ENCODE assay signal across 13 cellular contexts in the genomic region with DNA sequence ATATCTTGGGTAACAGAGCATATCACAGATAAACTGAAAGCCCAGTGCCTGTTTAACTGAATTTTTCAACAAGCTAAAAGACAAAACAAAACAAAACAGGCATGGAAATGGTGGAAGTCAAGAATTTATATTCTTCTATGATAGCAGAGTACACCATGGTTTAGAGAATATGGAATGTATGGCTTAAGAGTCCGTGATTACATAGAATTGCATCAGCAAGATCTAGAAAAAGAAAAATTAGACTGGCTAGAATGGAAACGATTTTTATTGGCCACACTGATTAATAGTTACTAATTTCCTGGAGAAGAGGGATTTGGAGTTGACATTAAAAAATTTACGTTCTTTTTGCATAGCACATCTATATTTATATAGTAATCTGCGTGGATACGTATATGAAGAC.
A peak's percentile ranks its signal among the peaks of the same experiment; 100 is the strongest.
DNase-seq lines count a peak whose midpoint lies in the region; TF ChIP-seq lines count a peak whose summit lies in the region.
"Had no signal": no experiment of that assay in that cellular context is flagged by ENCODE, and none has a peak within 500 bp of the region (broad histone marks: within the 10 kb centered on the region; RNA-seq: fewer than 3 reads in every experiment).

No MANE protein-coding gene starts in this region.

- TF ChIP-seq CTCF in PC-9 (conservative IDR thresholded peaks at IDR 0.05) (no peak), fibroblast of the aortic adventitia (IDR thresholded peaks at IDR 0.05; ENCODE audit: insufficient read depth, low read length) (no peak)

- peak overlapping the region; percentile 12; the same call in 1 of the 2 replicates for H3K4me2 ChIP-seq in PC-9
- H3K4me2 ChIP-seq: A549; BLaER1 treated with 17β-estradiol and CSF1 and Interleukin-3, amounts not matched to agents 10 nM and 100 nM had no signal

- no peak overlapping the region for H3K27ac Mint-ChIP-seq in activated CD4-positive, alpha-beta T cell treated with anti-CD3 and anti-CD28 coated beads, Interleukin-2, amount 10 ng/mL, durations not matched to agents 24 days and 14 days
- H3K27ac Mint-ChIP-seq in CD4-positive, alpha-beta memory T cell: no peak overlapping the region
- H3K27ac Mint-ChIP-seq: B cell; CD8-positive, alpha-beta memory T cell; H9 had no signal

- no peaks in the 10 kb centered on the region for H3K9me2 ChIP-seq in PC-9 (ENCODE audit: insufficient read depth)

- peak overlapping the region; percentile 63 for H3K4me3 ChIP-seq in ACC112 (ENCODE audit: low read depth, low read length)
- no peak overlapping the region for H3K4me3 ChIP-seq in PC-9
- no peak overlapping the region for H3K4me3 ChIP-seq in fibroblast of the aortic adventitia (ENCODE audit: low read depth, low read length)
- no peak overlapping the region for H3K4me3 ChIP-seq in CD4-positive, alpha-beta memory T cell (ENCODE audit: low read length in 2 of 2)
- H3K4me3 ChIP-seq: A549; BLaER1 treated with 17β-estradiol and CSF1 and Interleukin-3, amounts not matched to agents 10 nM and 100 nM had no signal

- H3K4me1 ChIP-seq in ACC112 (ENCODE audit: control insufficient read depth, insufficient read depth, low read length, unreplicated experiment) (no peaks in the 10 kb centered on the region), PC-9 (replicated peaks; ENCODE audit: insufficient read depth) (no peaks in the 10 kb centered on the region)
- peaks cover 12% of the 10 kb centered on the region for H3K4me1 ChIP-seq in CD4-positive, alpha-beta memory T cell (ENCODE audit: insufficient read depth, low read length)
- H3K4me1 ChIP-seq: A549; BLaER1 treated with 17β-estradiol and CSF1 and Interleukin-3, amounts not matched to agents 10 nM and 100 nM had no signal

- no peaks in the 10 kb centered on the region for H3K4me1 Mint-ChIP-seq in activated CD4-positive, alpha-beta T cell treated with anti-CD3 and anti-CD28 coated beads, Interleukin-2, amount 10 ng/mL, durations not matched to agents 24 days and 14 days
- H3K4me1 Mint-ChIP-seq in CD4-positive, alpha-beta memory T cell: peaks cover 13 to 29% (median 21%) of the 10 kb centered on the region in 4 donors
- H3K4me1 Mint-ChIP-seq: B cell, H9 had no signal

- H3K9me3 Mint-ChIP-seq in activated CD4-positive, alpha-beta T cell treated with anti-CD3 and anti-CD28 coated beads, Interleukin-2, amount 10 ng/mL, durations not matched to agents 24 days and 14 days: peaks cover 14% of the 10 kb centered on the region
- peaks cover 0 to 20% (median 11%) of the 10 kb centered on the region in 8 donors for H3K9me3 Mint-ChIP-seq in CD4-positive, alpha-beta memory T cell

- H3K27me3 Mint-ChIP-seq in activated CD4-positive, alpha-beta T cell treated with anti-CD3 and anti-CD28 coated beads, Interleukin-2, amount 10 ng/mL, durations not matched to agents 24 days and 14 days: no peaks in the 10 kb centered on the region
- no peaks in the 10 kb centered on the region for H3K27me3 Mint-ChIP-seq in CD4-positive, alpha-beta memory T cell
- H3K27me3 Mint-ChIP-seq: B cell; CD8-positive, alpha-beta memory T cell had no signal

- no peak overlapping the region for H3K4me3 Mint-ChIP-seq in activated CD4-positive, alpha-beta T cell treated with anti-CD3 and anti-CD28 coated beads, Interleukin-2, amount 10 ng/mL, durations not matched to agents 24 days and 14 days
- peak overlapping the region in 1 of 8 donors; percentile 26 for H3K4me3 Mint-ChIP-seq in CD4-positive, alpha-beta memory T cell
- H3K4me3 Mint-ChIP-seq: B cell; CD8-positive, alpha-beta memory T cell; H9 had no signal

- CTCF ChIA-PET in PC-9 (lab: Charles Lee): no interaction called here
- CTCF ChIA-PET in CD4-positive, alpha-beta memory T cell (lab: Charles Lee; ENCODE audit: partially characterized antibody): interaction anchor here (1.1 kb wide), 1 partner anchor 542 kb away, joined by 3 read pairs; no protein-coding TSS in a partner anchor

- H2AFZ ChIP-seq in ACC112 (ENCODE audit: low read length, unreplicated experiment) (peak overlapping the region; percentile 75), PC-9 (no peak overlapping the region)

- peak; percentile 2 for DNase-seq in LoVo (ENCODE audit: low spot score)
- no peak for DNase-seq in PC-9
- DNase-seq in fibroblast of the aortic adventitia (ENCODE audit: low read depth): peak; percentile 10
- no peak for DNase-seq in activated CD4-positive, alpha-beta T cell treated with anti-CD3 and anti-CD28 coated beads, Interleukin-2, amount 10 ng/mL, durations not matched to agents 24 days and 14 days
- DNase-seq in CD4-positive, alpha-beta memory T cell: no peak
- DNase-seq in NOMO-1 treated with dmso at 0.1 percent for 144 hours (lab: John Stamatoyannopoulos, UW; ENCODE audit: unreplicated experiment): no peak
- DNase-seq: CD8-positive, alpha-beta memory T cell; H9 had no signal

- H3K9me3 ChIP-seq in PC-9 (ENCODE audit: insufficient read depth, low read depth): no peaks in the 10 kb centered on the region
- H3K9me3 ChIP-seq in CD4-positive, alpha-beta memory T cell (ENCODE audit: control insufficient read depth in 1 of 2, low read length in 2 of 2): no peaks in the 10 kb centered on the region
- H3K9me3 ChIP-seq: A549 had no signal

- H3F3A ChIP-seq in PC-9 (ENCODE audit: insufficient read depth, low read depth): no peaks in the 10 kb centered on the region

- intact Hi-C loops in PC-9 (cut with micrococcal nuclease; ENCODE audit: unreplicated experiment): no loop called here
- intact Hi-C loops in activated CD4-positive, alpha-beta T cell treated with anti-CD3 and anti-CD28 coated beads, Interleukin-2, amount 10 ng/mL, durations not matched to agents 24 days and 14 days (cut with micrococcal nuclease): no loop called here
- intact Hi-C loops in CD4-positive, alpha-beta memory T cell (cut with micrococcal nuclease): no loop called here

- no TSS peak for BruUV-seq in PC-9 (replicated peaks; lab: Mats Ljungman, UMichigan)

- no peaks in the 10 kb centered on the region for H3K79me2 ChIP-seq in ACC112 (ENCODE audit: control insufficient read depth, insufficient read depth, low read length, unreplicated experiment)
- no peaks in the 10 kb centered on the region for H3K79me2 ChIP-seq in PC-9 (ENCODE audit: low read depth)

- no peaks in the 10 kb centered on the region for H4K20me1 ChIP-seq in PC-9 (ENCODE audit: insufficient read depth)
- H4K20me1 ChIP-seq: BLaER1 treated with 17β-estradiol and CSF1 and Interleukin-3, amounts not matched to agents 10 nM and 100 nM had no signal

- H3K27me3 ChIP-seq in ACC112 (ENCODE audit: insufficient read depth, low read length) (no peaks in the 10 kb centered on the region), PC-9 (ENCODE audit: insufficient read depth, low read depth) (no peaks in the 10 kb centered on the region)
- H3K27me3 ChIP-seq in CD4-positive, alpha-beta memory T cell (ENCODE audit: insufficient read depth, low read length): no peaks in the 10 kb centered on the region
- H3K27me3 ChIP-seq: BLaER1 treated with 17β-estradiol and CSF1 and Interleukin-3, amounts not matched to agents 10 nM and 100 nM had no signal

- POLR2A ChIA-PET in PC-9 (lab: Charles Lee; ENCODE audit: unreplicated experiment): no interaction called here
- POLR2A ChIA-PET in CD4-positive, alpha-beta memory T cell (lab: Charles Lee; ENCODE audit: partially characterized antibody): no interaction called here

- no peaks in the 10 kb centered on the region for H3K36me3 Mint-ChIP-seq in activated CD4-positive, alpha-beta T cell treated with anti-CD3 and anti-CD28 coated beads, Interleukin-2, amount 10 ng/mL, durations not matched to agents 24 days and 14 days (ENCODE audit: low read depth)
- H3K36me3 Mint-ChIP-seq in CD4-positive, alpha-beta memory T cell: peaks cover 0 to 8% of the 10 kb centered on the region in 2 donors

- H3K27ac ChIP-seq in ACC112 (ENCODE audit: low read depth, low read length) (no peak overlapping the region), PC-9 (no peak overlapping the region)
- no peak overlapping the region for H3K27ac ChIP-seq in CD4-positive, alpha-beta memory T cell (ENCODE audit: low read depth, low read length)
- H3K27ac ChIP-seq: 22Rv1; A549; BLaER1 treated with 17β-estradiol and CSF1 and Interleukin-3, amounts not matched to agents 10 nM and 100 nM had no signal

- H3K36me3 ChIP-seq in ACC112 (ENCODE audit: insufficient read depth, low read length) (no peaks in the 10 kb centered on the region), PC-9 (ENCODE audit: low read depth) (no peaks in the 10 kb centered on the region)
- no peaks in the 10 kb centered on the region for H3K36me3 ChIP-seq in CD4-positive, alpha-beta memory T cell (ENCODE audit: insufficient read depth, low read length)
- H3K36me3 ChIP-seq: BLaER1 treated with 17β-estradiol and CSF1 and Interleukin-3, amounts not matched to agents 10 nM and 100 nM had no signal

Comparison
In these comparisons a context has a peak if more than half of its experiments do, and no peak if none do; other contexts are left out.
1. DNase-seq: peak in LoVo (single experiment) and fibroblast of the aortic adventitia (single experiment); none in PC-9 (0 of 2), activated CD4-positive, alpha-beta T cell treated with anti-CD3 and anti-CD28 coated beads, Interleukin-2, amount 10 ng/mL, durations not matched to agents 24 days and 14 days (single experiment), CD4-positive, alpha-beta memory T cell (0 of 5) and NOMO-1 treated with dmso at 0.1 percent for 144 hours (single experiment).